ENCODE assay signal across 13 cellular contexts in genomic region chr20:35941620-35942019, GRCh38.
"Had no signal": no experiment of that assay in that cellular context is flagged by ENCODE, and none has a peak within 500 bp of the region (broad histone marks: within the 10 kb centered on the region; RNA-seq: fewer than 3 reads in every experiment).

No MANE protein-coding gene starts in this region.

- H3K4me3 Mint-ChIP-seq: activated B cell treated with CpG ODN at 0.5 μM for 24 hours; activated CD4-positive, alpha-beta T cell treated with anti-CD3 and anti-CD28 coated beads, Interleukin-2, amount 10 ng/mL, durations not matched to agents 24 days and 14 days; stimulated activated naive CD8-positive, alpha-beta T cell treated with anti-CD3 and anti-CD28 coated beads, Interleukin-15, Interleukin-2, amounts not matched to agents 100 ng/mL and 50 ng/mL, for 24 hours had no signal

- H3K27me3 ChIP-seq: body of pancreas, esophagus muscularis mucosa, upper lobe of left lung had no signal

- H3K27ac ChIP-seq: body of pancreas, esophagus muscularis mucosa, prostate gland, SK-N-MC, upper lobe of left lung had no signal

- H3K4me3 ChIP-seq: body of pancreas, esophagus muscularis mucosa, prostate gland, SK-N-MC, upper lobe of left lung had no signal

- H3K9me3 ChIP-seq: body of pancreas, esophagus muscularis mucosa, prostate gland, upper lobe of left lung had no signal

- FAIRE-seq: endometrium had no signal

- H3K27me3 Mint-ChIP-seq: activated B cell treated with CpG ODN at 0.5 μM for 24 hours; activated CD4-positive, alpha-beta T cell treated with anti-CD3 and anti-CD28 coated beads, Interleukin-2, amount 10 ng/mL, durations not matched to agents 24 days and 14 days; stimulated activated naive CD8-positive, alpha-beta T cell treated with anti-CD3 and anti-CD28 coated beads, Interleukin-15, Interleukin-2, amounts not matched to agents 100 ng/mL and 50 ng/mL, for 24 hours had no signal

- H3K4me1 Mint-ChIP-seq: activated B cell treated with CpG ODN at 0.5 μM for 24 hours had no signal

- H3K9me3 Mint-ChIP-seq: activated B cell treated with CpG ODN at 0.5 μM for 24 hours; activated CD4-positive, alpha-beta T cell treated with anti-CD3 and anti-CD28 coated beads, Interleukin-2, amount 10 ng/mL, durations not matched to agents 24 days and 14 days; stimulated activated naive CD8-positive, alpha-beta T cell treated with anti-CD3 and anti-CD28 coated beads, Interleukin-15, Interleukin-2, amounts not matched to agents 100 ng/mL and 50 ng/mL, for 24 hours had no signal

- DNase-seq: activated B cell treated with CpG ODN at 0.5 μM for 24 hours; activated CD4-positive, alpha-beta T cell treated with anti-CD3 and anti-CD28 coated beads, Interleukin-2, amount 10 ng/mL, durations not matched to agents 24 days and 14 days; activated gamma-delta T cell treated with Interleukin-2 at 50 U/mL for 16 hours; amniotic stem cell; body of pancreas; stimulated activated CD4-positive, alpha-beta T cell treated with anti-CD3 and anti-CD28 coated beads, Interleukin-2, amount 100 ng/mL, for 24 hours; upper lobe of left lung had no signal

- ATAC-seq: body of pancreas, sciatic nerve had no signal

- H3K4me1 ChIP-seq: body of pancreas, esophagus muscularis mucosa, prostate gland, upper lobe of left lung had no signal

- H3K36me3 ChIP-seq: prostate gland had no signal

- H3K27ac Mint-ChIP-seq: activated B cell treated with CpG ODN at 0.5 μM for 24 hours; activated CD4-positive, alpha-beta T cell treated with anti-CD3 and anti-CD28 coated beads, Interleukin-2, amount 10 ng/mL, durations not matched to agents 24 days and 14 days; stimulated activated naive CD8-positive, alpha-beta T cell treated with anti-CD3 and anti-CD28 coated beads, Interleukin-15, Interleukin-2, amounts not matched to agents 100 ng/mL and 50 ng/mL, for 24 hours had no signal
